In the genomic region with DNA sequence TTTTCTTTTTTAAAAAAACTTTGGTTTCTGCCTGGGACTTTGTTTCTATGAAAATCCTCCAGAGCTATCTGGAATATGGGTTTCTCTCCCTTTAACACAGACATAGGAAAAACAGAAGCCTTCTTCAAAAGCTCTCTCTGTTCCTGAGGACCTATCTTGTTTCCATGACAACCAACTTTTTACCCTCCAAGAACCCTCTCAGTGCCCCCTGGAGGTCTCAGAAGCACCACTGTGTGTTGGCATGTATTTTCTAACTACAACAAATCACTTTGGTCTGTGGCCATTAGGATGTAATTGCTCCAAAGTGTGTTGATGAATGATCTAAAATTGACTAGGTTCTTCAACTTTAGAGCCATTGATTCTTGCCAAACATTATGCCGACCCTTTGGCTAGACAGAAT, we compare ENCODE assay signal across 2 cellular contexts.
TF ChIP-seq lines count a peak whose summit lies in the region.

No MANE protein-coding gene starts in this region.

TF ChIP-seq in GM12878, 131 proteins besides CTCF, POLR2A, EP300 and RAD21:
- peak; percentile 71; the same call in 1 of the 2 replicates for TF ChIP-seq BMI1 (IDR thresholded peaks at IDR 0.05; ENCODE audit: borderline replicate concordance)
- TF ChIP-seq TAF1 (IDR thresholded peaks at IDR 0.05; ENCODE audit: borderline replicate concordance, low read depth, low read length) = no peak

TF ChIP-seq in SK-N-SH, 30 proteins besides CTCF, POLR2A, EP300 and RAD21:
- TF ChIP-seq, protein P1, sequence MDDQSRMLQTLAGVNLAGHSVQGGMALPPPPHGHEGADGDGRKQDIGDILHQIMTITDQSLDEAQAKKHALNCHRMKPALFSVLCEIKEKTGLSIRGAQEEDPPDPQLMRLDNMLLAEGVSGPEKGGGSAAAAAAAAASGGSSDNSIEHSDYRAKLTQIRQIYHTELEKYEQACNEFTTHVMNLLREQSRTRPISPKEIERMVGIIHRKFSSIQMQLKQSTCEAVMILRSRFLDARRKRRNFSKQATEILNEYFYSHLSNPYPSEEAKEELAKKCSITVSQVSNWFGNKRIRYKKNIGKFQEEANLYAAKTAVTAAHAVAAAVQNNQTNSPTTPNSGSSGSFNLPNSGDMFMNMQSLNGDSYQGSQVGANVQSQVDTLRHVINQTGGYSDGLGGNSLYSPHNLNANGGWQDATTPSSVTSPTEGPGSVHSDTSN (IDR thresholded peaks at IDR 0.05) = no peak
TF ChIP-seq in SK-N-SH: peak in this region for 0.
